Comparison of ENCODE assay signal across 8 cellular contexts in genomic region chr7:150189963-150190362, GRCh38.
DNase-seq lines count a peak whose midpoint lies in the region; ATAC-seq and TF ChIP-seq lines count a peak whose summit lies in the region.
"Not testable (repeated sequence)": the region's sequence is repeated elsewhere in the genome, so short reads cannot be mapped to it uniquely, and the experiment has no call there.

No MANE protein-coding gene starts in this region.

- H3K9ac ChIP-seq in mammary epithelial cell (ENCODE audit: insufficient read depth, low read length) = not testable (repeated sequence)

- in situ Hi-C loops in mammary epithelial cell (cut with MboI; ENCODE audit: low sequenced_read_pairs in 2 of 2) = not testable (repeated sequence)

- not testable (repeated sequence) for BruUV-seq in mammary epithelial cell (replicated peaks; lab: Mats Ljungman, UMichigan)

- not testable (repeated sequence) for TF ChIP-seq CTCF in mammary epithelial cell (conservative IDR thresholded peaks at IDR 0.05 in 1 of 2, IDR thresholded peaks at IDR 0.05 in 1 of 2; ENCODE audit: extremely low read depth in 1 of 2, insufficient read depth in 1 of 2, low read depth in 1 of 2, low read length in 2 of 2)

- peak; percentile 78 for ATAC-seq in GM18508 (IDR thresholded peaks at IDR 0.05; ENCODE audit: insufficient read depth, unreplicated experiment)
- peak; percentile 90 for ATAC-seq in GM19351 (IDR thresholded peaks at IDR 0.05; ENCODE audit: unreplicated experiment)
- peak; percentile 83 for ATAC-seq in GM21528 (IDR thresholded peaks at IDR 0.05; ENCODE audit: low FRiP score, unreplicated experiment)
- peak; percentile 94 for ATAC-seq in HG02798 (IDR thresholded peaks at IDR 0.05; ENCODE audit: poor library complexity, unreplicated experiment)
- ATAC-seq in HG03097 (IDR thresholded peaks at IDR 0.05; ENCODE audit: low FRiP score, unreplicated experiment) = peak; percentile 84
- ATAC-seq in HG03520 (IDR thresholded peaks at IDR 0.05; ENCODE audit: unreplicated experiment) = peak; percentile 93

- H4K20me1 ChIP-seq in mammary epithelial cell (ENCODE audit: insufficient read depth, low read length) = not testable (repeated sequence)

- H2AFZ ChIP-seq in mammary epithelial cell (ENCODE audit: low read depth, low read length) = not testable (repeated sequence)

- H3K4me3 ChIP-seq in mammary epithelial cell (replicated peaks in 1 of 3; ENCODE audit: insufficient read depth in 1 of 3, low read depth in 2 of 3, low read length in 3 of 3) = not testable (repeated sequence)

- H3K27ac ChIP-seq in mammary epithelial cell (ENCODE audit: insufficient read depth, low read depth, low read length) = not testable (repeated sequence)

- H3K36me3 ChIP-seq in mammary epithelial cell (ENCODE audit: insufficient read depth, low read length) = not testable (repeated sequence)

- H3K27me3 ChIP-seq in mammary epithelial cell (ENCODE audit: insufficient read depth, low read length) = not testable (repeated sequence)

- not testable (repeated sequence) for H3K9me3 ChIP-seq in mammary epithelial cell (replicated peaks; ENCODE audit: insufficient read depth, low read length)

- H3K4me2 ChIP-seq in mammary epithelial cell (ENCODE audit: insufficient read depth, low read depth, low read length) = not testable (repeated sequence)

- dilution Hi-C loops in mammary epithelial cell (cut with HindIII; ENCODE audit: low sequenced_read_pairs) = not testable (repeated sequence)

- WGBS in mammary epithelial cell (ENCODE audit: low coverage, missing lambda C conversion rate) = 44% methylated on average over 1 of the region's 1 CpG

- DNase-seq in mammary epithelial cell (peak; percentile 33), renal cortical epithelial cell (ENCODE audit: low read depth) (peak; percentile 54)

- not testable (repeated sequence) for H3K79me2 ChIP-seq in mammary epithelial cell (ENCODE audit: insufficient read depth, low read length)

- not testable (repeated sequence) for H3K4me1 ChIP-seq in mammary epithelial cell (ENCODE audit: insufficient read depth, low read length)

- intact Hi-C loops in mammary epithelial cell (cut with micrococcal nuclease) = not testable (repeated sequence)

- CTCF ChIA-PET in mammary epithelial cell (lab: Charles Lee; ENCODE audit: low non-redundant PET) = not testable (repeated sequence)
